In the genomic region with DNA sequence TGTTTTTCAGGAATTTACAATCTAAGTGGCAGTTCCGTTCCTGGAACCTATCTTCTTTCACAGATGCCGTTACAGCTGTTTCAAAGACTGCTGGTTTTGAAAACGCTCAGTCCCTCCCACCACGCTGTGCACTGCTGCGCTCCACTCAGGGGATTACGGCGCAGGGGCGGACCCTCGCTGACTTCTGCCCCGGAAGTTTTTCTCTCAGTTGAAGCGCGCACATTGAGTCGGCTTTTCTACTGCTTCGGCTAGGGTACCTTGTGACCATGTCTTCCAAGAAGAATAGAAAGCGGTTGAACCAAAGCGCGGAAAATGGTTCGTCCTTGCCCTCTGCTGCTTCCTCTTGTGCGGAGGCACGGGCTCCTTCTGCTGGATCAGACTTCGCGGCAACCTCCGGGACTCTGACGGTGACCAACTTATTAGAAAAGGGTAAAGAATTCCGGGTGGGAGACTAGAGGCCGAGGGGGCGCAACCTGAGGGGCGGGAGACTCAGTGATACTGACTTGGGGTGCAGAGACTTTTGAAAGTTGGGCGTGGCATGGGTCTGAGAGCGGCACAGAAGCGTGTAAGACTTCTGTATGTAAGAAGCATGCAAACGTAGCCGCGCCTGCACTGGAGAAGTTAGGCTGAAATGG, we compare ENCODE assay signal across 8 cellular contexts. TPM values are rescaled to one million over a fixed set of nuclear protein-coding genes. Genes with fewer than 3 reads are reported as not detected.
DNase-seq lines count a peak whose midpoint lies in the region; TF ChIP-seq lines count a peak whose summit lies in the region.

No MANE protein-coding gene starts in this region.

- H3K36me3 ChIP-seq in H7 (replicated peaks; ENCODE audit: control insufficient read depth, insufficient read depth, low read length) (0 out of 2 replicates have a peak, but pooled peaks cover 1% of the 10 kb centered on the region), neuron (ENCODE audit: insufficient read depth, low read length) (peaks cover 4% of the 10 kb centered on the region)

- H3K9me3 ChIP-seq in neuron (ENCODE audit: low read length), result no peaks in the 10 kb centered on the region

- H3K4me3 ChIP-seq in H7 (ENCODE audit: insufficient read depth, low read depth, low read length) (peak overlapping the region; percentile 88), foreskin fibroblast (ENCODE audit: low read depth in 1 of 2, low read length in 2 of 2) (peak overlapping the region; percentile 62 to 86), neuron (ENCODE audit: low read length) (peak overlapping the region; percentile 91)

- H3K4me1 ChIP-seq in neuron (ENCODE audit: insufficient read depth, low read length), result peaks cover 10% of the 10 kb centered on the region

- DNase-seq in ELF-1 (ENCODE audit: low read depth, low spot score) (peak; percentile 91), H7 (peak; percentile 72), M059J (ENCODE audit: low read depth) (peak; percentile 85), SHP77 treated with DMSO at 0.1 percent for 48 hours (lab: John Stamatoyannopoulos, UW) (peak; percentile 22), activated gamma-delta T cell treated with Interleukin-2 at 50 U/mL for 16 hours (peak; percentile 83), foreskin fibroblast (peak; percentile 82 to 94), substantia nigra (lab: John Stamatoyannopoulos, UW) (peak; percentile 35 to 91 (median 78))

- peak overlapping the region; percentile 79 for H3K27ac ChIP-seq in substantia nigra (ENCODE audit: low read depth, low read length, poor library complexity, severe bottlenecking)

- TF ChIP-seq CTCF in foreskin fibroblast (IDR thresholded peaks at IDR 0.05; ENCODE audit: low read depth, low read length), result no peak

- peak overlapping the region; percentile 96 for H2AFZ ChIP-seq in neuron (ENCODE audit: low read depth, low read length)

- H3K27me3 ChIP-seq in H7 (ENCODE audit: control insufficient read depth, insufficient read depth, low read length) (no peaks in the 10 kb centered on the region), neuron (ENCODE audit: insufficient read depth, low read length) (no peaks in the 10 kb centered on the region)

RNA-seq across cellular contexts. Expression of gene NUDT6, which starts 0.6 kb away (rescaled TPM):
- total RNA-seq in H7 (2014; rRNA removed; shearing (Covaris generic)), result 9.9 and 12.3 TPM in 2 replicates
- total RNA-seq in M059J (2014; rRNA removed; shearing (Covaris generic)), result 9.7 and 11.0 TPM in 2 replicates

Comparison
In these comparisons a context has a peak if more than half of its experiments do, and no peak if none do; other contexts are left out.
1. Peak in every context shown above with its lines: DNase-seq, H3K4me3 ChIP-seq and H3K27ac ChIP-seq.
2. DNase-seq: peak in every context shown above with its lines; median percentile 91 in ELF-1; 88 in foreskin fibroblast; 85 in M059J; 83 in activated gamma-delta T cell treated with Interleukin-2 at 50 U/mL for 16 hours; 78 in substantia nigra; 72 in H7; 22 in SHP77 treated with DMSO at 0.1 percent for 48 hours.